ENCODE assay signal across 1 cellular context in the genomic region with DNA sequence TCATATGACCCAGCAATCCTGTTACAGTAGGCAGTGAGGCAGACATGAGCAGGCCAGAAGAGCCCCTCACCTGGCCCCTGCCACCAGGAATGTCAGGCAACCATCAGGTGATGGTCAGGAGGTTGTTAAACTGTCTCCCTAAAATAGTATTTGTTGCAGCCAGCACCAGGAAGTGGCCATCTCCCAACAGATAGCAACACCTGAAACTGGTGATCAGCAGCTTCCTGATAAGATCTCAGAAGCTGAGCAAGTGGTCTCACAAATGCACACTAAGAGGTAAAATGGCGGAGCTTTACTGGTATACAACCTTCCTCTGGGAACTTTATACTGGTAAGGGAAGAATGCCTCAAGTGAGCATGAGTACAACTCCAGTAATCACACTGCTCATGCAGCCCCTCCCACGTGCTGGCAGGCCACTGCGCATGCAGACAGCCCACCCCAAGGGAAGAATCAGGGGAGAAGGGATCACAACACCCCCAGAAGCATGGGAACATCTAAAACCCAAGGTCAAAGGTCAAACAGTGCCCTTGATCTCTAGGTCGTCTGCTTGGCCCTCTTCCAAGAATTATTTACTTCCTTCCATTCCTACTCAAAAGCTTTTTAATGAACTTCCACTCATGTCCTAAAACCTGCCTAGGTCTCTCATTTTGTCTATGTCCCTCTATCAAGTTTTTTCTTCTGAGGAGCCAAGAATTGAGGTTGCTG.
TF ChIP-seq lines count a peak whose summit lies in the region.

No MANE protein-coding gene starts in this region.

TF ChIP-seq in liver, 16 proteins besides CTCF, POLR2A, EP300 and RAD21 (continued from another document):
- peak; percentile 94 for TF ChIP-seq NR2F2 (IDR thresholded peaks at IDR 0.05)
